ENCODE assay signal across 33 cellular contexts in the genomic region with DNA sequence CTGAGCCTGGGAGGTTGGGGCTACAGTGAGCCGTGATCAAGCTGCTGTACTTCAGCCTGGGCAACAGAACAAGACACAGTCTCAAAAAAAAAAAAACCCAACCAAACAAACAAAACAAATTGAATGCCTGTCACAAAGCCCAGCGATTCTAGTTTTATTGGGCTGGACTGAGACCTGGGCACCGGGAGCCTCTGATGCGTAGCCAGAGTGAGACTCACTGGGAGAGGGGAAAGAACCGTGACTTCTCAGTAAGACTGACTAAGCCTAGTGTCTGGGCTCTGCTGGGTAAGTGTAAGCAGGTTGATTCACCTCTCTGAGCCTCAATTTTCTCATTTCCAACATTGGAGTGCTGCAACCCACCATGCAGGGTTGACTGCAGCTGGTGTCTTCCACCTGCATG. TPM values are rescaled to one million over a fixed set of nuclear protein-coding genes. Genes with fewer than 3 reads are reported as not detected.
"Had no signal": no experiment of that assay in that cellular context is flagged by ENCODE, and none has a peak within 500 bp of the region (broad histone marks: within the 10 kb centered on the region; RNA-seq: fewer than 3 reads in every experiment).

No MANE protein-coding gene starts in this region.

- H3K4me3 Mint-ChIP-seq: activated B cell treated with CpG ODN at 0.5 μM for 24 hours; activated CD8-positive, alpha-beta T cell treated with anti-CD3 and anti-CD28 coated beads for 36 hours; activated naive CD8-positive, alpha-beta T cell; central memory CD8-positive, alpha-beta T cell; dendritic cell treated with granulocyte-macrophage colony-stimulating factor and Interleukin-4, amounts not matched to agents 40 ng/mL and 50 ng/mL, for 4 days; endodermal cell; mesothelial cell of epicardium; naive B cell; nephron progenitor cell; T-helper 17 cell; type B pancreatic cell had no signal

- H3K4me1 ChIP-seq: sigmoid colon, testis, uterus had no signal

- ATAC-seq: activated CD8-positive, alpha-beta T cell treated with anti-CD3 and anti-CD28 coated beads for 36 hours; heart right ventricle; left ventricle myocardium superior; SK-N-SH treated with all-trans-retinoic acid at 6 μM for 48 hours; stimulated activated naive CD8-positive, alpha-beta T cell treated with anti-CD3 and anti-CD28 coated beads, Interleukin-15, Interleukin-2, amounts not matched to agents 100 U/mL and 50 U/mL, for 24 hours; T-helper 17 cell had no signal

- H3K27ac ChIP-seq: esophagus squamous epithelium, heart right ventricle, neutrophil, sigmoid colon, testis, uterus had no signal

- FAIRE-seq: bronchial epithelial cell, small intestine had no signal

- H3K36me3 ChIP-seq: esophagus squamous epithelium, heart right ventricle, neutrophil, sigmoid colon, uterus had no signal

- H3K27me3 Mint-ChIP-seq: dendritic cell treated with granulocyte-macrophage colony-stimulating factor and Interleukin-4, amounts not matched to agents 40 ng/mL and 50 ng/mL, for 4 days had no signal

- H3K9me3 Mint-ChIP-seq: activated CD8-positive, alpha-beta T cell treated with anti-CD3 and anti-CD28 coated beads for 36 hours; central memory CD8-positive, alpha-beta T cell; endodermal cell; mesothelial cell of epicardium; nephron progenitor cell; type B pancreatic cell had no signal

- H3K4me3 ChIP-seq: esophagus squamous epithelium, heart right ventricle, sigmoid colon, testis, uterus had no signal

- H3K4me1 Mint-ChIP-seq: activated B cell treated with CpG ODN at 0.5 μM for 24 hours, mesothelial cell of epicardium, naive B cell had no signal

- H3K36me3 Mint-ChIP-seq: activated naive CD8-positive, alpha-beta T cell; mesothelial cell of epicardium; naive B cell; type B pancreatic cell had no signal

- H3K27ac Mint-ChIP-seq: activated B cell treated with CpG ODN at 0.5 μM for 24 hours; activated CD8-positive, alpha-beta T cell treated with anti-CD3 and anti-CD28 coated beads for 36 hours; activated naive CD8-positive, alpha-beta T cell; dendritic cell treated with granulocyte-macrophage colony-stimulating factor and Interleukin-4, amounts not matched to agents 40 ng/mL and 50 ng/mL, for 4 days; endodermal cell; mesothelial cell of epicardium; naive B cell; nephron progenitor cell; progenitor cell of endocrine pancreas; T-helper 17 cell; type B pancreatic cell had no signal

- H3K9me3 ChIP-seq: esophagus squamous epithelium, heart right ventricle, neutrophil, sigmoid colon, testis, uterus had no signal

- DNase-seq: activated B cell treated with CpG ODN at 0.5 μM for 24 hours; activated CD4-positive, alpha-beta T cell treated with anti-CD3 and anti-CD28 coated beads for 4 hours; activated CD8-positive, alpha-beta T cell treated with anti-CD3 and anti-CD28 coated beads for 36 hours; activated effector memory CD4-positive, alpha-beta T cell treated with Interleukin-2 at 50 U/mL for 16 hours; activated naive CD4-positive, alpha-beta T cell treated with Interleukin-2 at 50 U/mL for 16 hours; activated T-cell treated with anti-CD3 and anti-CD28 coated beads, Interleukin-2, amount 50 U/mL, for 48 hours; anterior cingulate cortex; endodermal cell; esophagus squamous epithelium; foreskin melanocyte; heart right ventricle; left ventricle myocardium superior; mammary epithelial cell; naive B cell; nephron progenitor cell; sigmoid colon; small intestine; stimulated activated naive CD8-positive, alpha-beta T cell treated with anti-CD3 and anti-CD28 coated beads, Interleukin-15, Interleukin-2, amounts not matched to agents 100 U/mL and 50 U/mL, for 24 hours; T-helper 17 cell; T1000; testis; uterus had no signal

- H3K27me3 ChIP-seq: neutrophil, testis, uterus had no signal

RNA-seq across cellular contexts. Expression of a gene that starts 10.1 kb away (rescaled TPM):
- total RNA-seq: activated B cell treated with CpG ODN at 0.5 μM for 24 hours; activated CD8-positive, alpha-beta T cell treated with anti-CD3 and anti-CD28 coated beads for 36 hours; endodermal cell; esophagus squamous epithelium; glomerular endothelial cell; mesothelial cell of epicardium; osteocyte; progenitor cell of endocrine pancreas; T-helper 17 cell; uterus had no signal
